Comparison of ENCODE assay signal across 27 cellular contexts in the genomic region with DNA sequence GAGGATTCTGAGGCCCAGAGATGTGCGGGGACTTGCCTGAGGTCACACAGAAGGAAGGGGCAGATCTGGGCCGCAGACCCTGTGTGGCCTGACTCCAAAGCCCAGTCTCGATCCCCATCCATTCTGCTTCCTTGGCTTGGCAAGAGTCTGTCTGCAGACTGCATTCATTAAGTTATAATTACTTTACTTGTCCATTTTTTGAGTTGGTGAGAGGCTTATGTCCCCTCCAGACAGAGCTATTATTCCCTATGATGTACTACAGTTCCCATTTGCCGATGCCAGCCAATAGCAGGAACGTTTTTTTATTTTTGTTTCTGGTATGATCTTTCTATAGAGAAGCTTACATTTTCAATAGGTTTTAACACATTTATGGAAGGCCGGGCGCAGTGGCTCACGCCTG.
A peak's percentile ranks its signal among the peaks of the same experiment; 100 is the strongest.
DNase-seq lines count a peak whose midpoint lies in the region; ATAC-seq, FAIRE-seq and TF ChIP-seq lines count a peak whose summit lies in the region.
"Had no signal": no experiment of that assay in that cellular context is flagged by ENCODE, and none has a peak within 500 bp of the region (broad histone marks: within the 10 kb centered on the region; RNA-seq: fewer than 3 reads in every experiment).

No MANE protein-coding gene starts in this region.

- no peak overlapping the region for H2AFZ ChIP-seq in HepG2 (ENCODE audit: low read length)
- no peak overlapping the region for H2AFZ ChIP-seq in OCI-LY7 (ENCODE audit: low read length)

- H3K36me3 Mint-ChIP-seq in CD14-positive monocyte (peaks cover 90 to 100% of the 10 kb centered on the region in 2 donors), chondrocyte (ENCODE audit: low read depth) (peaks cover 53% of the 10 kb centered on the region)
- H3K36me3 Mint-ChIP-seq: CD4-positive, alpha-beta memory T cell; CD4-positive, CD25-positive, alpha-beta regulatory T cell; CD8-positive, alpha-beta memory T cell had no signal

- TF ChIP-seq RAD21 in HepG2 (CRISPR knock-in tag; IDR thresholded peaks at IDR 0.05), result no peak

- intact Hi-C loops in HepG2 (cut with micrococcal nuclease; ENCODE audit: unreplicated experiment), result no loop called here
- intact Hi-C loops in right lobe of liver (cut with DNase I), result no loop called here
- intact Hi-C loops in CD14-positive monocyte (cut with micrococcal nuclease), result no loop called here
- intact Hi-C loops in tibial artery (cut with DNase I; ENCODE audit: low total_unique reads), result no loop called here
- intact Hi-C loops in OCI-LY7 (cut with micrococcal nuclease; ENCODE audit: unreplicated experiment), result no loop called here

- H3K27ac Mint-ChIP-seq in CD14-positive monocyte (peak overlapping the region; percentile 88 to 96 (median 91)), chondrocyte (ENCODE audit: unreplicated experiment) (no peak overlapping the region)
- H3K27ac Mint-ChIP-seq: CD4-positive, alpha-beta memory T cell; CD8-positive, alpha-beta memory T cell had no signal

- H3K27me3 Mint-ChIP-seq in CD14-positive monocyte (ENCODE audit: low read depth in 3 of 3), result peaks cover 0 to 3% (median 3%) of the 10 kb centered on the region in 3 donors
- no peaks in the 10 kb centered on the region for H3K27me3 Mint-ChIP-seq in chondrocyte (ENCODE audit: low read depth)
- H3K27me3 Mint-ChIP-seq: CD4-positive, CD25-positive, alpha-beta regulatory T cell had no signal

- TF ChIP-seq POLR2A in HepG2 (IDR thresholded peaks at IDR 0.05; ENCODE audit: insufficient read depth in 1 of 2, low read depth in 2 of 2, low read length in 2 of 2) (no peak), right lobe of liver (IDR thresholded peaks at IDR 0.05) (no peak)

- no peaks in the 10 kb centered on the region for H3K27me3 ChIP-seq in HepG2 (ENCODE audit: control insufficient read depth in 1 of 2, insufficient read depth in 2 of 2, low read length in 2 of 2)
- no peaks in the 10 kb centered on the region for H3K27me3 ChIP-seq in right lobe of liver
- no peaks in the 10 kb centered on the region for H3K27me3 ChIP-seq in tibial artery
- H3K27me3 ChIP-seq: BE2C, BLaER1 had no signal

- H3K4me3 Mint-ChIP-seq in CD14-positive monocyte (no peak overlapping the region), chondrocyte (ENCODE audit: unreplicated experiment) (no peak overlapping the region)
- H3K4me3 Mint-ChIP-seq: CD4-positive, alpha-beta memory T cell; CD4-positive, CD25-positive, alpha-beta regulatory T cell; CD8-positive, alpha-beta memory T cell had no signal

- H3K4me1 Mint-ChIP-seq in CD14-positive monocyte (peaks cover 54% of the 10 kb centered on the region), chondrocyte (ENCODE audit: low read depth) (peaks cover 13% of the 10 kb centered on the region)
- H3K4me1 Mint-ChIP-seq: CD4-positive, alpha-beta memory T cell; CD4-positive, CD25-positive, alpha-beta regulatory T cell; CD8-positive, alpha-beta memory T cell had no signal

- CTCF ChIA-PET in HepG2 (lab: Yijun Ruan, JAX; ENCODE audit: low intra/inter-chr PET ratio, low total read pairs), result no interaction called here
- CTCF ChIA-PET in OCI-LY7 (lab: Charles Lee; ENCODE audit: unreplicated experiment), result no interaction called here

- POLR2A ChIA-PET in HepG2 (lab: Yijun Ruan, JAX) (no interaction called here), OCI-LY7 (lab: Charles Lee) (no interaction called here)

- no peaks in the 10 kb centered on the region for H3K9me3 ChIP-seq in HepG2 (ENCODE audit: low read length)
- H3K9me3 ChIP-seq in right lobe of liver, result no peaks in the 10 kb centered on the region
- H3K9me3 ChIP-seq in tibial artery, result no peaks in the 10 kb centered on the region
- H3K9me3 ChIP-seq in OCI-LY7 (ENCODE audit: low read length), result no peaks in the 10 kb centered on the region
- H3K9me3 ChIP-seq: BE2C, BLaER1 had no signal

- FAIRE-seq in HepG2 (lab: Jason Lieb, UNC), result no peak
- FAIRE-seq: A204.1, GM12878, GM19239 had no signal

- in situ Hi-C loops in HepG2 (cut with HindIII; ENCODE audit: extremely low pct_ligation_motif_present, low pct_unique_long_range_greater_than_20kb), result no loop called here

- H3K36me3 ChIP-seq in HepG2 (replicated peaks in 1 of 2; ENCODE audit: control insufficient read depth in 1 of 2, insufficient read depth in 2 of 2, low read length in 2 of 2), result peaks cover 46 to 79% of the 10 kb centered on the region in 2 experiments
- H3K36me3 ChIP-seq in right lobe of liver, result peaks cover 17 to 87% (median 57%) of the 10 kb centered on the region in 4 donors
- peaks cover 83 to 100% (median 85%) of the 10 kb centered on the region in 3 donors for H3K36me3 ChIP-seq in tibial artery
- no peaks in the 10 kb centered on the region for H3K36me3 ChIP-seq in OCI-LY7 (ENCODE audit: insufficient read depth, low read length)
- H3K36me3 ChIP-seq: BE2C had no signal

- no peak for DNase-seq in HepG2 (ENCODE audit: low spot score)
- DNase-seq in right lobe of liver, result no peak
- DNase-seq in CD14-positive monocyte (ENCODE audit: low spot score), result no peak
- DNase-seq in coronary artery (ENCODE audit: low spot score), result no peak
- no peak for DNase-seq in tibial artery
- no peak for DNase-seq in chondrocyte (ENCODE audit: low spot score)
- no peak for DNase-seq in OCI-LY7 (ENCODE audit: low spot score)
- DNase-seq: 8988T; ACHN; BE2C; CD4-positive, alpha-beta memory T cell; CD4-positive, CD25-positive, alpha-beta regulatory T cell; CD8-positive, alpha-beta memory T cell; COR-L47; DMS 273 treated with DMSO at 0.1 percent for 48 hours; DMS153; DMS53; DMS79; DND-41; EL; GDM1 had no signal

- H3K9me3 Mint-ChIP-seq in CD14-positive monocyte (peaks cover 0 to 2% (median 0%) of the 10 kb centered on the region in 7 donors), chondrocyte (ENCODE audit: low read depth) (no peaks in the 10 kb centered on the region)
- H3K9me3 Mint-ChIP-seq: CD4-positive, alpha-beta memory T cell; CD8-positive, alpha-beta memory T cell had no signal

- H4K20me1 ChIP-seq in HepG2 (ENCODE audit: insufficient read depth, low read length) (peaks cover 10% of the 10 kb centered on the region; the same call in 1 of the 2 replicates), OCI-LY7 (ENCODE audit: insufficient read depth, low read length) (no peaks in the 10 kb centered on the region)

- H3K27ac ChIP-seq in HepG2 (ENCODE audit: extremely low read length, insufficient read depth, low read length), result no peak overlapping the region
- H3K27ac ChIP-seq in right lobe of liver, result no peak overlapping the region
- peak overlapping the region; percentile 43 to 83 for H3K27ac ChIP-seq in coronary artery
- peak overlapping the region; percentile 76 to 100 for H3K27ac ChIP-seq in tibial artery
- no peak overlapping the region for H3K27ac ChIP-seq in OCI-LY7 (ENCODE audit: low read depth, low read length, poor library complexity, severe bottlenecking)
- H3K27ac ChIP-seq: BLaER1, C4-2B had no signal

- no peaks in the 10 kb centered on the region for H3K9me2 ChIP-seq in OCI-LY7 (ENCODE audit: insufficient read depth, low read length)

- H3K4me1 ChIP-seq in HepG2 (ENCODE audit: insufficient read depth, low read length) (no peaks in the 10 kb centered on the region), right lobe of liver (no peaks in the 10 kb centered on the region), tibial artery (peaks cover 0 to 72% (median 24%) of the 10 kb centered on the region in 4 donors), OCI-LY7 (ENCODE audit: insufficient read depth, low read length, poor library complexity, severe bottlenecking) (peaks cover 5% of the 10 kb centered on the region)
- H3K4me1 ChIP-seq: BE2C had no signal

- BruUV-seq in HepG2 (replicated peaks; lab: Mats Ljungman, UMichigan) (no TSS peak), OCI-LY7 (replicated peaks; lab: Mats Ljungman, UMichigan) (no TSS peak)

- H3K4me3 ChIP-seq in HepG2 (replicated peaks in 1 of 3; ENCODE audit: insufficient read depth in 1 of 3, low read depth in 2 of 3, low read length in 3 of 3) (no peak overlapping the region), right lobe of liver (no peak overlapping the region), coronary artery (no peak overlapping the region), tibial artery (no peak overlapping the region), OCI-LY7 (ENCODE audit: low read depth, low read length, poor library complexity, severe bottlenecking) (no peak overlapping the region)
- H3K4me3 ChIP-seq: BLaER1, GM12878 had no signal

- H3K4me2 ChIP-seq in HepG2 (ENCODE audit: low read depth, low read length) (no peak overlapping the region), OCI-LY7 (ENCODE audit: low read length) (no peak overlapping the region)
- H3K4me2 ChIP-seq: BLaER1 had no signal

- no peaks in the 10 kb centered on the region for H3K79me2 ChIP-seq in HepG2 (ENCODE audit: insufficient read depth, low read length)
- H3K79me2 ChIP-seq in OCI-LY7 (ENCODE audit: insufficient read depth, low read depth, low read length), result no peaks in the 10 kb centered on the region

- TF ChIP-seq CTCF in HepG2 (CRISPR knock-in tag; IDR thresholded peaks at IDR 0.05), result no peak
- TF ChIP-seq CTCF in right lobe of liver (IDR thresholded peaks at IDR 0.05), result no peak
- TF ChIP-seq CTCF in CD14-positive monocyte (IDR thresholded peaks at IDR 0.05), result no peak
- TF ChIP-seq CTCF in coronary artery (IDR thresholded peaks at IDR 0.05), result no peak
- TF ChIP-seq CTCF in tibial artery (IDR thresholded peaks at IDR 0.05), result no peak
- TF ChIP-seq CTCF in chondrocyte (IDR thresholded peaks at IDR 0.05), result no peak
- TF ChIP-seq CTCF in OCI-LY7 (conservative IDR thresholded peaks at IDR 0.05; ENCODE audit: low read length), result no peak

- no peak overlapping the region for H3K9ac ChIP-seq in HepG2 (ENCODE audit: insufficient read depth, low read depth, low read length)
- H3K9ac ChIP-seq: BLaER1 had no signal

- no peak for ATAC-seq in HepG2
- ATAC-seq in right lobe of liver, result no peak
- ATAC-seq in HG03135 (IDR thresholded peaks at IDR 0.05; ENCODE audit: unreplicated experiment), result no peak
- ATAC-seq: GM12878 had no signal

- TF ChIP-seq EP300 in HepG2 (IDR thresholded peaks at IDR 0.05; ENCODE audit: low read depth in 2 of 2, low read length in 2 of 2), result no peak
- TF ChIP-seq EP300 in HepG2 (CRISPR knock-in tag; IDR thresholded peaks at IDR 0.05; ENCODE audit: borderline replicate concordance), result no peak

- 94% methylated on average over 8 of the region's 8 CpGs for WGBS in HepG2 (ENCODE audit: low lambda C conversion rate)
- WGBS in right lobe of liver (ENCODE audit: insufficient coverage, low coverage, low lambda C conversion rate, missing lambda C conversion rate), result 88% methylated on average over 7 of the region's 8 CpGs

TF ChIP-seq in HepG2, 621 proteins besides CTCF, POLR2A, EP300 and RAD21:
- TF ChIP-seq ZNF768 (CRISPR knock-in tag; IDR thresholded peaks at IDR 0.05), result peak; percentile 61; the same call in 1 of the 2 replicates
- TF ChIP-seq ZNF337 (CRISPR knock-in tag; IDR thresholded peaks at IDR 0.05; ENCODE audit: borderline replicate concordance, low read depth), result no peak
- no peak for TF ChIP-seq POLR2AphosphoS2 (IDR thresholded peaks at IDR 0.05; ENCODE audit: low read depth, low read length)

Comparison
In these comparisons a context has a peak if more than half of its experiments do, and no peak if none do; other contexts are left out.
1. H3K27ac ChIP-seq: peak in coronary artery (2 of 2) and tibial artery (2 of 2); none in HepG2 (single experiment), right lobe of liver (0 of 3) and OCI-LY7 (single experiment).